ENCODE assay signal across 1 cellular context in the genomic region with DNA sequence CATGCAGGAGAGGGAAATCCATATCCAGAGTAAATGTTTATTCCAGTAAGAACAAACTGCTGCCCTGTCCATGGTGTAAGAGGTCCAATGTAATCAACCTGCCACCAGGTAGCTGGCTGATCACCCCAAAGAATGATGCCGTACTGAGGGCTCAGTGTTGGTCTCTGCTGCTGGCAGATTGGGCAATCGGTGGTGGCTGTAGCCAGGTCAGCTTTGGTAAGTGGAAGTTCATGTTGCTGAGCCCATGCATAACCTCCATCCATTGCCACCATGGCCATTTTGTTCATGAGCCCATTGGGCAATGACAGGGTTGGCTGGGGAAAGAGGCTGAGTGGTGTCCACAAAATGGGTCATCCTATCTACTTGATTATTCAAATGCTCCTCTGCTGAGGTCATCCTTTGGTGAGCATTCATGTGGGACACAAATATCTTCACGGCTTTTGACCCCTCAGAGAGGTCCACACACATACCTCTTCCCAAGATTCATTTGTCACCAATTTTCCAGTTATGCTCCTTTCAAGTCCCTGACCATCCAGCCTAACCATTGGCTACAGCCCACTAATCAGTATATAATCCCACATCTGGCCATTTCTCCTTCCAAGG.
TF ChIP-seq lines count a peak whose summit lies in the region.

No MANE protein-coding gene starts in this region.

TF ChIP-seq in IMR-90, 13 proteins besides CTCF, POLR2A, EP300 and RAD21:
- TF ChIP-seq CEBPB (IDR thresholded peaks at IDR 0.05; ENCODE audit: low read depth, low read length) = 0 out of 2 replicates have a peak, but pooled peaks have one; percentile 8
- no peak for TF ChIP-seq SMC3 (IDR thresholded peaks at IDR 0.05; ENCODE audit: low read depth, low read length)
TF ChIP-seq in IMR-90: peak in this region for 1.
